In the genomic region with DNA sequence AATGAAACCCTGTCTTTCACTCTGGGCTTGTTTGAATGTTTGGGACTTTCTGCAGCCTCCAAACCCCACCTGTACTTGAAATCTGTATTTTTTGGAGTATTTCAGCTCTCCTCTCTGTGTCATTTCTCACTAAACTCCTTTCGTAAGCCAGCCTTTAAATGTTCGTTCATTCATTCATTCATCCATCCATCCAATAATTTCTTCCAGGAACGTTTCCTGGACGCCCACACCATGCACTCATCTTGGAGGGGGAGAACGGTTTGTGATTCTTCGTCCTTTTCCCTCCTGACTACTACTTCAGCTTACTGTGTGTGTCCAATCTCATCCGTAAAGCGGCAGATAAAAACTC, we compare ENCODE assay signal across 8 cellular contexts. TPM values are rescaled to one million over a fixed set of nuclear protein-coding genes. Genes with fewer than 3 reads are reported as not detected.
DNase-seq lines count a peak whose midpoint lies in the region; ATAC-seq and TF ChIP-seq lines count a peak whose summit lies in the region.

No MANE protein-coding gene starts in this region.

- no peak for TF ChIP-seq RAD21 in liver (IDR thresholded peaks at IDR 0.05)

- H3K36me3 ChIP-seq in cardiac muscle cell (no peaks in the 10 kb centered on the region), liver (ENCODE audit: control insufficient read depth in 4 of 4, insufficient read depth in 3 of 4, low read depth in 1 of 4, low read length in 3 of 4) (no peaks in the 10 kb centered on the region), upper lobe of right lung (no peaks in the 10 kb centered on the region)

- H3K4me1 Mint-ChIP-seq in activated T-helper 17 cell treated with anti-CD3 and anti-CD28 coated beads, Interleukin-2, amount 50 U/mL, for 72 hours = peaks cover 23% of the 10 kb centered on the region

- DNase-seq in cardiac muscle cell (ENCODE audit: low read depth in 1 of 2, low spot score in 1 of 2) (no peak), Right ventricle myocardium superior (no peak), upper lobe of right lung (no peak), Ammon's horn (ENCODE audit: low spot score) (no peak)

- H3K4me1 ChIP-seq in cardiac muscle cell (ENCODE audit: low read depth) (peaks cover 6% of the 10 kb centered on the region), liver (ENCODE audit: control insufficient read depth in 4 of 4, insufficient read depth in 4 of 4, low read length in 3 of 4) (peaks cover 9 to 19% (median 12%) of the 10 kb centered on the region in 4 donors), upper lobe of right lung (peaks cover 20% of the 10 kb centered on the region)

- no peaks in the 10 kb centered on the region for H3K27me3 Mint-ChIP-seq in activated T-helper 17 cell treated with anti-CD3 and anti-CD28 coated beads, Interleukin-2, amount 50 U/mL, for 72 hours

- H3K4me3 ChIP-seq in cardiac muscle cell (peak overlapping the region; percentile 5), liver (ENCODE audit: low read depth in 1 of 3, low read length in 3 of 3) (peak overlapping the region; percentile 28 to 57 (median 40)), upper lobe of right lung (peak overlapping the region; percentile 90)

- 48% methylated on average over 8 of the region's 8 CpGs for WGBS in liver

- H3K27ac ChIP-seq in cardiac muscle cell (no peak overlapping the region), liver (ENCODE audit: low read depth in 1 of 2, low read length in 2 of 2) (no peak overlapping the region), upper lobe of right lung (no peak overlapping the region)

- intact Hi-C loops in Right ventricle myocardium superior (cut with DNase I) = no loop called here
- intact Hi-C loops in upper lobe of right lung (cut with DNase I) = no loop called here

- TF ChIP-seq CTCF in cardiac muscle cell (IDR thresholded peaks at IDR 0.05; ENCODE audit: low read depth, low read length) = no peak
- no peak for TF ChIP-seq CTCF in liver (IDR thresholded peaks at IDR 0.05; ENCODE audit: low read depth, low read length, missing input control)
- no peak for TF ChIP-seq CTCF in upper lobe of right lung (IDR thresholded peaks at IDR 0.05)

- peak overlapping the region; percentile 57 for H3K27ac Mint-ChIP-seq in activated T-helper 17 cell treated with anti-CD3 and anti-CD28 coated beads, Interleukin-2, amount 50 U/mL, for 72 hours

- ATAC-seq in Right ventricle myocardium superior (ENCODE audit: poor library complexity) (no peak), upper lobe of right lung (no peak), esophagus mucosa (no peak), HG03039 (IDR thresholded peaks at IDR 0.05; ENCODE audit: unreplicated experiment) (no peak)
- no peak for ATAC-seq in activated T-helper 17 cell treated with anti-CD3 and anti-CD28 coated beads, Interleukin-2, amount 50 U/mL, for 72 hours (replicated peaks)

- H3K9me3 Mint-ChIP-seq in activated T-helper 17 cell treated with anti-CD3 and anti-CD28 coated beads, Interleukin-2, amount 50 U/mL, for 72 hours = no peaks in the 10 kb centered on the region

- no peaks in the 10 kb centered on the region for H3K9me3 ChIP-seq in cardiac muscle cell (ENCODE audit: low read depth)
- no peaks in the 10 kb centered on the region for H3K9me3 ChIP-seq in liver (ENCODE audit: control insufficient read depth in 4 of 4, low read length in 3 of 4)
- no peaks in the 10 kb centered on the region for H3K9me3 ChIP-seq in upper lobe of right lung

- H3K9ac ChIP-seq in liver (ENCODE audit: low read depth in 1 of 2, low read length in 2 of 2) = peak overlapping the region in 1 of 2 donors; percentile 77

- H3K36me3 Mint-ChIP-seq in activated T-helper 17 cell treated with anti-CD3 and anti-CD28 coated beads, Interleukin-2, amount 50 U/mL, for 72 hours (ENCODE audit: low read depth) = no peaks in the 10 kb centered on the region

- peak overlapping the region; percentile 83 for H3K4me3 Mint-ChIP-seq in activated T-helper 17 cell treated with anti-CD3 and anti-CD28 coated beads, Interleukin-2, amount 50 U/mL, for 72 hours

- H3K27me3 ChIP-seq in cardiac muscle cell (no peaks in the 10 kb centered on the region), liver (ENCODE audit: control insufficient read depth in 4 of 4, insufficient read depth in 4 of 4, low read length in 3 of 4) (no peaks in the 10 kb centered on the region), upper lobe of right lung (no peaks in the 10 kb centered on the region)

TF ChIP-seq in liver, 16 proteins besides CTCF, POLR2A, EP300 and RAD21:
- TF ChIP-seq SP1 (IDR thresholded peaks at IDR 0.05) (no peak), RXRA (IDR thresholded peaks at IDR 0.05) (no peak), FOXA1 (IDR thresholded peaks at IDR 0.05) (no peak), REST (IDR thresholded peaks at IDR 0.05) (no peak), HNF4A (conservative IDR thresholded peaks at IDR 0.05) (no peak), JUND (IDR thresholded peaks at IDR 0.05) (no peak), GABPA (IDR thresholded peaks at IDR 0.05 in 1 of 2, conservative IDR thresholded peaks at IDR 0.05 in 1 of 2) (no peak)

RNA-seq across cellular contexts. Expression of gene KLHL25, which starts 0.6 kb away (rescaled TPM):
- 16.7 and 18.0 TPM in 2 replicates for total RNA-seq in cardiac muscle cell
- 10.9 and 19.3 TPM in 2 replicates for polyA plus RNA-seq in cardiac muscle cell
- total RNA-seq in Right ventricle myocardium superior = 4.1 TPM
- 1 to 10 TPM; 3.4 to 4.6 TPM for total RNA-seq in activated T-helper 17 cell treated with anti-CD3 and anti-CD28 coated beads, Interleukin-2, amount 50 U/mL, for 72 hours
- 10 to 100 TPM in 1 of 2 donors, 1 to 10 TPM in 1; 2.3 to 34.2 TPM for total RNA-seq in liver
- 10 to 100 TPM in 1 of 2 donors, 1 to 10 TPM in 1; 3.8 to 19.0 TPM for polyA plus RNA-seq in liver
- 4.7 TPM for total RNA-seq in upper lobe of right lung
- total RNA-seq in esophagus mucosa = 4.8 TPM

Comparison
In these comparisons a context has a peak if more than half of its experiments do, and no peak if none do; other contexts are left out.
1. H3K4me3 ChIP-seq: peak in every context shown above with its lines; median percentile 90 in upper lobe of right lung; 40 in liver; 5 in cardiac muscle cell.